8 cellular contexts compared by ENCODE assay signal in genomic region chr13:34129422-34129821, GRCh38.
"Had no signal": no experiment of that assay in that cellular context is flagged by ENCODE, and none has a peak within 500 bp of the region (broad histone marks: within the 10 kb centered on the region; RNA-seq: fewer than 3 reads in every experiment).

No MANE protein-coding gene starts in this region.

- H3K4me3 ChIP-seq: GM23338, K562 had no signal

- H3K27ac Mint-ChIP-seq: GM23338, H9 had no signal

- ATAC-seq: GM23338, K562 had no signal

- DNase-seq: H9, HCEC 1CT, IMR-90 had no signal

- FAIRE-seq: H1, H54, HTR-8/SVneo, K562 had no signal

- H3K9me3 Mint-ChIP-seq: GM23338, H9 had no signal

- H2AFZ ChIP-seq: GM23338 had no signal

- H3K4me3 Mint-ChIP-seq: GM23338, H9 had no signal
